8 cellular contexts compared by ENCODE assay signal in genomic region chr1:43358121-43358745, GRCh38. TPM values are rescaled to one million over a fixed set of nuclear protein-coding genes. Genes with fewer than 3 reads are reported as not detected.
DNase-seq lines count a peak whose midpoint lies in the region; ATAC-seq and TF ChIP-seq lines count a peak whose summit lies in the region.

No MANE protein-coding gene starts in this region.

- intact Hi-C loops in aorta (cut with DNase I), result no loop called here

- H3K4me3 Mint-ChIP-seq in T-helper 1 cell treated with Interleukin-12 subunit alpha and Interleukin-12 subunit beta and Interleukin-4 antibody, amounts not matched to agents 30 μg/mL and 1 μg/mL, for 36 hours, result peak overlapping the region; percentile 96
- H3K4me3 Mint-ChIP-seq in endodermal cell, result peak overlapping the region; percentile 84

- H3K4me1 ChIP-seq in MM.1S (ENCODE audit: low read length), result peaks cover 18% of the 10 kb centered on the region
- peaks cover 13% of the 10 kb centered on the region for H3K4me1 ChIP-seq in endodermal cell (ENCODE audit: control insufficient read depth, insufficient read depth, low read length)
- peaks cover 43% of the 10 kb centered on the region for H3K4me1 ChIP-seq in mononuclear cell (ENCODE audit: insufficient read depth, low read length)
- no peaks in the 10 kb centered on the region for H3K4me1 ChIP-seq in aorta (ENCODE audit: control insufficient read depth in 1 of 2, insufficient read depth in 2 of 2, low read length in 2 of 2)

- ATAC-seq in GM19438 (IDR thresholded peaks at IDR 0.05; ENCODE audit: low read depth, unreplicated experiment), result peak; percentile 34
- no peak for ATAC-seq in aorta (ENCODE audit: low FRiP score)

- peaks cover 41% of the 10 kb centered on the region for H3K4me1 Mint-ChIP-seq in T-helper 1 cell treated with Interleukin-12 subunit alpha and Interleukin-12 subunit beta and Interleukin-4 antibody, amounts not matched to agents 30 μg/mL and 1 μg/mL, for 36 hours (ENCODE audit: low read depth)
- H3K4me1 Mint-ChIP-seq in endodermal cell, result peaks cover 26% of the 10 kb centered on the region

- H3K9ac ChIP-seq in MM.1S (ENCODE audit: low read length), result peak overlapping the region; percentile 87
- H3K9ac ChIP-seq in endodermal cell (ENCODE audit: extremely low read depth, low read length, poor library complexity, severe bottlenecking), result peak overlapping the region; percentile 88

- H3K27me3 Mint-ChIP-seq in T-helper 1 cell treated with Interleukin-12 subunit alpha and Interleukin-12 subunit beta and Interleukin-4 antibody, amounts not matched to agents 30 μg/mL and 1 μg/mL, for 36 hours (ENCODE audit: low read depth), result no peaks in the 10 kb centered on the region
- no peaks in the 10 kb centered on the region for H3K27me3 Mint-ChIP-seq in endodermal cell (ENCODE audit: insufficient read depth)

- H3K9me3 ChIP-seq in MM.1S (replicated peaks; ENCODE audit: insufficient read depth, low read length), result no peaks in the 10 kb centered on the region
- no peaks in the 10 kb centered on the region for H3K9me3 ChIP-seq in endodermal cell (ENCODE audit: control insufficient read depth, low read length)
- no peaks in the 10 kb centered on the region for H3K9me3 ChIP-seq in mononuclear cell (ENCODE audit: low read depth, low read length)
- no peaks in the 10 kb centered on the region for H3K9me3 ChIP-seq in aorta (ENCODE audit: control insufficient read depth, low read length)

- H3K27me3 ChIP-seq in MM.1S (replicated peaks; ENCODE audit: insufficient read depth, low read length) (no peaks in the 10 kb centered on the region), endodermal cell (ENCODE audit: control insufficient read depth, insufficient read depth, low read length, poor library complexity, severe bottlenecking) (no peaks in the 10 kb centered on the region), mononuclear cell (ENCODE audit: insufficient read depth, low read length) (no peaks in the 10 kb centered on the region), aorta (ENCODE audit: control insufficient read depth in 1 of 2, insufficient read depth in 2 of 2, low read length in 1 of 2) (no peaks in the 10 kb centered on the region)

- WGBS in endodermal cell (ENCODE audit: insufficient coverage in 1 of 2, insufficient read length in 1 of 2), 2 experiments, result 1 to 2% methylated on average over 13 to 33 of the region's 33 CpGs
- WGBS in aorta, 2 donors, result 1% methylated on average over 33 of the region's 33 CpGs

- H3F3A ChIP-seq in MM.1S (ENCODE audit: insufficient read depth, low read length), result peaks cover 26% of the 10 kb centered on the region

- peak overlapping the region; percentile 85 for H3K27ac Mint-ChIP-seq in T-helper 1 cell treated with Interleukin-12 subunit alpha and Interleukin-12 subunit beta and Interleukin-4 antibody, amounts not matched to agents 30 μg/mL and 1 μg/mL, for 36 hours
- peak overlapping the region; percentile 98 for H3K27ac Mint-ChIP-seq in endodermal cell

- H3K36me3 ChIP-seq in MM.1S (replicated peaks; ENCODE audit: insufficient read depth, low read length) (peaks cover 9% of the 10 kb centered on the region), endodermal cell (ENCODE audit: control insufficient read depth, insufficient read depth, low read length) (peaks cover 28% of the 10 kb centered on the region), aorta (ENCODE audit: control insufficient read depth in 1 of 2, insufficient read depth in 2 of 2, low read length in 1 of 2) (no peaks in the 10 kb centered on the region)

- H3K9me3 Mint-ChIP-seq in T-helper 1 cell treated with Interleukin-12 subunit alpha and Interleukin-12 subunit beta and Interleukin-4 antibody, amounts not matched to agents 30 μg/mL and 1 μg/mL, for 36 hours, result no peaks in the 10 kb centered on the region
- H3K9me3 Mint-ChIP-seq in endodermal cell, result no peaks in the 10 kb centered on the region

- H3K36me3 Mint-ChIP-seq in T-helper 1 cell treated with Interleukin-12 subunit alpha and Interleukin-12 subunit beta and Interleukin-4 antibody, amounts not matched to agents 30 μg/mL and 1 μg/mL, for 36 hours (ENCODE audit: low read depth), result peaks cover 30% of the 10 kb centered on the region
- H3K36me3 Mint-ChIP-seq in endodermal cell (ENCODE audit: low read depth), result peaks cover 43% of the 10 kb centered on the region

- H3K9me2 ChIP-seq in MM.1S (replicated peaks; ENCODE audit: insufficient read depth, low read length), result no peaks in the 10 kb centered on the region

- peak overlapping the region; percentile 98 for H2AFZ ChIP-seq in MM.1S (ENCODE audit: low read length)

- H3K27ac ChIP-seq in MM.1S (ENCODE audit: low read length) (peak overlapping the region; percentile 76; the same call in 1 of the 2 replicates), endodermal cell (ENCODE audit: low read depth, low read length) (peak overlapping the region; percentile 87), aorta (ENCODE audit: low read depth in 1 of 2, low read length in 2 of 2) (peak overlapping the region; percentile 38 to 58)

- TF ChIP-seq CTCF in MM.1S (IDR thresholded peaks at IDR 0.05; ENCODE audit: low read length) (peak; percentile 61), endodermal cell (conservative IDR thresholded peaks at IDR 0.05) (peak; percentile 78)

- H3K79me2 ChIP-seq in MM.1S (ENCODE audit: low read length), result peaks cover 34% of the 10 kb centered on the region

- peak overlapping the region; percentile 92 for H3K4me2 ChIP-seq in MM.1S (ENCODE audit: low read depth, low read length)

- peak overlapping the region; percentile 89 for H3K4me3 ChIP-seq in MM.1S (ENCODE audit: low read length)
- H3K4me3 ChIP-seq in endodermal cell (ENCODE audit: low read length), result peak overlapping the region; percentile 90
- H3K4me3 ChIP-seq in mononuclear cell (ENCODE audit: low read length), result peak overlapping the region; percentile 61
- peak overlapping the region; percentile 22 to 60 for H3K4me3 ChIP-seq in aorta (ENCODE audit: low read length in 2 of 2)

- peak; percentile 73 for DNase-seq in DMS 273 (lab: John Stamatoyannopoulos, UW; ENCODE audit: unreplicated experiment)
- DNase-seq in MM.1S, result peak; percentile 64
- no peak for DNase-seq in endodermal cell
- no peak for DNase-seq in aorta
- no peak for DNase-seq in ecto neural progenitor cell (ENCODE audit: low spot score)

- no peaks in the 10 kb centered on the region for H4K20me1 ChIP-seq in MM.1S (ENCODE audit: insufficient read depth, low read length)

RNA-seq across cellular contexts. Expression of gene CDC20, which starts 0.5 kb away (rescaled TPM):
- total RNA-seq in endodermal cell (100 to 1,000 TPM; 126 to 149 TPM), mononuclear cell (0.52 TPM), aorta (1 to 10 TPM in 1 of 2 donors, under 1 TPM in 1; 0.68 to 1.1 TPM)
- 183 TPM for polyA plus RNA-seq in endodermal cell (2013, experiment 1 of 2)
- polyA plus RNA-seq in endodermal cell (2013, experiment 2 of 2), result 169 TPM
- polyA plus RNA-seq in aorta, result 1 to 10 TPM in 1 of 2 donors, under 1 TPM in 1; 0.36 to 1.0 TPM

RNA-seq across cellular contexts. Expression of gene ELOVL1, which starts 9.6 kb away (rescaled TPM):
- 10 to 100 TPM; 24.4 to 28.3 TPM for total RNA-seq in endodermal cell
- polyA plus RNA-seq in endodermal cell (2013, experiment 1 of 2), result 25.1 TPM
- polyA plus RNA-seq in endodermal cell (2013, experiment 2 of 2), result 23.3 TPM
- total RNA-seq in mononuclear cell, result 18.4 TPM
- total RNA-seq in aorta, result 10 to 100 TPM; 57.4 to 57.9 TPM
- 10 to 100 TPM; 27.8 to 60.5 TPM for polyA plus RNA-seq in aorta

RNA-seq across cellular contexts. Expression of gene MPL, which starts 20.6 kb away (rescaled TPM):
- total RNA-seq in endodermal cell (1 to 10 TPM in 1 of 2 donors, under 1 TPM in 1; 0.64 to 1.2 TPM), mononuclear cell (2.3 TPM), aorta (under 1 TPM; 0.18 to 0.52 TPM)
- not detected for polyA plus RNA-seq in endodermal cell (2013, experiment 1 of 2)
- not detected for polyA plus RNA-seq in endodermal cell (2013, experiment 2 of 2)
- polyA plus RNA-seq in aorta, result under 1 TPM in 1 of 2 donors, not detected in 1; 0.20 TPM

RNA-seq across cellular contexts. Expression of gene MED8, which starts 31.4 kb away (rescaled TPM):
- total RNA-seq in endodermal cell, result 10 to 100 TPM; 16.1 to 18.8 TPM
- 21.9 TPM for polyA plus RNA-seq in endodermal cell (2013, experiment 1 of 2)
- polyA plus RNA-seq in endodermal cell (2013, experiment 2 of 2), result 20.6 TPM
- 21.6 TPM for total RNA-seq in mononuclear cell
- 10 to 100 TPM; 32.6 to 34.9 TPM for total RNA-seq in aorta
- polyA plus RNA-seq in aorta, result 10 to 100 TPM; 28.9 to 32.2 TPM

RNA-seq across cellular contexts. Expression of gene SZT2, which starts 31.5 kb away (rescaled TPM):
- total RNA-seq in endodermal cell (10 to 100 TPM; 55.6 to 59.7 TPM), mononuclear cell (26.9 TPM), aorta (10 to 100 TPM; 70.6 to 91.5 TPM)
- polyA plus RNA-seq in endodermal cell (2013, experiment 1 of 2), result 13.6 TPM
- 12.3 TPM for polyA plus RNA-seq in endodermal cell (2013, experiment 2 of 2)
- 10 to 100 TPM in 1 of 2 donors, 1 to 10 TPM in 1; 5.6 to 22.6 TPM for polyA plus RNA-seq in aorta

Comparison
In these comparisons a context has a peak if more than half of its experiments do, and no peak if none do; other contexts are left out.
1. DNase-seq: peak in DMS 273 (single experiment) and MM.1S (single experiment); none in endodermal cell (single experiment), aorta (0 of 2) and ecto neural progenitor cell (single experiment).
2. RNA of gene CDC20, which starts 0.5 kb away (total RNA-seq): 126 to 149 TPM in endodermal cell; 0.68 to 1.1 TPM in aorta and 0.52 TPM in mononuclear cell (single experiment); every median in the first group is over 10 times any median in the second.
3. Peak in every context shown above with its lines, with median percentiles within 50 percentile points of each other: H3K27ac ChIP-seq and H3K4me3 ChIP-seq.